8 cellular contexts compared by ENCODE assay signal in the genomic region with DNA sequence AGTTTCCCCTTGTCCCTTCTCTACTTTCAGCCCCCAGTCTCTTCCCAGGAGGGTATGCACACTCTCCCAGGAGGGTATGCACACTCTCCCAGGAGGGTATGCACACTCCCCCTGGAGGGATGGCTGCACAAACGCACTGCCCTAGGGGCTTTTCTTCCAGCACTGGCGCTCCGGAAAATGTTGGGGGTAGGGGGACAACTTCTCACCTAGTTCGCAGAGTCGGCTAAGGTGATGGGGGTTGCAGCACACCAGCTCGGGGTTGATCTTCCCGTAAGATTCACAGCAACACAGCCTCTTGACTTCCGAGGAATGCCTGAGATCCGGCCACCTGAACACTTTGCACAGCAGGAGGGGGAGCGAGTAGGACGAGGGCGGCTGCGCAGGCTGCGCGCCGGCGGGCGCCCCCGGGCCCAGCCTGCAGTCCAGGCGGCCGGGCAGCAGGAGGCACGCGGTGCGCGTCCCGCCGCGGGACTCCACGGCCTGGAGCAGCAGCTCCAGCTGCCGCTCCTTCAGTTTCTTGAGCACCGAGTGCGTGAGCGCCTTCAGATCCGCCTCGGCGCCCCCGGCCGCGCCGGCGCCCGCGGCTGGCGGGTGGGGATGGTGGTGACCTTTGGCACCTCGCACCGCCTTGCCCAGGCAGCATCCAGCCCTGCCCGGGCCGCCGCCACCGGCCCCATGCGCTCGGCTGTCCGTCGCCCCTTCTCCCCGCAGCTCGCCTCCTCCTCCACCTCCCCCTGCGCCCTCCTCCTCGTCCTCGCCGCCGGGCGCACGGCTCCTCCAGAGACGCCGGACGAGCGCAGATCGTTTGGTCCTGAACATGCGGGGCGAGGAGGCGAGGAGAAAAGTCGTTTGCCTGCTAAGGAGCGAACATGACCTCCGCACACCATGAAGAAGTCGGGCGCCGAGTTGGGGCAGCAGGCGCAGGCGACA. TPM values are rescaled to one million over a fixed set of nuclear protein-coding genes. Genes with fewer than 3 reads are reported as not detected.
DNase-seq lines count a peak whose midpoint lies in the region; ATAC-seq and TF ChIP-seq lines count a peak whose summit lies in the region.

No MANE protein-coding gene starts in this region.

- peak overlapping the region; percentile 90 for H3K4me2 ChIP-seq in GM23248 (ENCODE audit: unreplicated experiment)

- TF ChIP-seq CTCF in RWPE2 (IDR thresholded peaks at IDR 0.05; ENCODE audit: poor library complexity, severe bottlenecking): peak; percentile 26
- TF ChIP-seq CTCF in chondrocyte (IDR thresholded peaks at IDR 0.05): peak; percentile 61
- TF ChIP-seq CTCF in lung (IDR thresholded peaks at IDR 0.05; ENCODE audit: control extremely low read depth, extremely low read depth): no peak
- TF ChIP-seq CTCF in suprapubic skin (IDR thresholded peaks at IDR 0.05): peak in 1 of 2 donors; percentile 56

- no peaks in the 10 kb centered on the region for H3K9me3 Mint-ChIP-seq in chondrocyte (ENCODE audit: low read depth)

- ATAC-seq in RWPE2 (ENCODE audit: low read depth) (peak; percentile 31), lung (ENCODE audit: insufficient read depth, low FRiP score) (no peak), sciatic nerve (no peak), HG03139 (IDR thresholded peaks at IDR 0.05; ENCODE audit: unreplicated experiment) (no peak)

- H3K36me3 Mint-ChIP-seq in chondrocyte (ENCODE audit: low read depth): peaks cover 42% of the 10 kb centered on the region

- WGBS in GM23248 (ENCODE audit: low coverage in 1 of 2, low lambda C conversion rate in 2 of 2, missing lambda C conversion rate in 2 of 2), 2 experiments: 0 to 2% methylated on average over 53 to 55 of the region's 79 CpGs
- WGBS in lung, 2 donors: 0% methylated on average over 53 to 79 of the region's 79 CpGs
- 2% methylated on average over 29 of the region's 79 CpGs for WGBS in suprapubic skin

- no peak overlapping the region for H2AFZ ChIP-seq in GM23248

- TF ChIP-seq EP300 in suprapubic skin (IDR thresholded peaks at IDR 0.05): no peak

- H3F3A ChIP-seq in GM23248 (ENCODE audit: insufficient read depth): peaks cover 54% of the 10 kb centered on the region

- DNase-seq in CD1c-positive myeloid dendritic cell (ENCODE audit: extremely low spot score): peak; percentile 52
- peak; percentile 74 for DNase-seq in GM23248
- no peak for DNase-seq in RWPE2 (ENCODE audit: low spot score)
- DNase-seq in chondrocyte (ENCODE audit: low spot score): no peak
- peak; percentile 71 for DNase-seq in lung (ENCODE audit: low spot score)
- no peak for DNase-seq in suprapubic skin (ENCODE audit: low spot score in 2 of 2)
- no peak for DNase-seq in sciatic nerve (ENCODE audit: low spot score)

- H3K9me3 ChIP-seq in GM23248 (ENCODE audit: low read depth) (no peaks in the 10 kb centered on the region), RWPE2 (ENCODE audit: severe bottlenecking) (no peaks in the 10 kb centered on the region), lung (ENCODE audit: control insufficient read depth in 2 of 2, insufficient read depth in 1 of 2, low read length in 1 of 2) (no peaks in the 10 kb centered on the region), suprapubic skin (no peaks in the 10 kb centered on the region)

- peak overlapping the region; percentile 87 for H3K4me3 ChIP-seq in GM23248
- H3K4me3 ChIP-seq in RWPE2 (ENCODE audit: severe bottlenecking): peak overlapping the region; percentile 79
- peak overlapping the region; percentile 74 for H3K4me3 ChIP-seq in lung
- peak overlapping the region; percentile 92 for H3K4me3 ChIP-seq in suprapubic skin

- H3K27me3 Mint-ChIP-seq in chondrocyte (ENCODE audit: low read depth): no peaks in the 10 kb centered on the region

- peak overlapping the region; percentile 95 for H3K27ac Mint-ChIP-seq in chondrocyte (ENCODE audit: unreplicated experiment)

- H4K20me1 ChIP-seq in GM23248 (ENCODE audit: insufficient read depth): peaks cover 9% of the 10 kb centered on the region; the same call in 1 of the 2 replicates

- no peaks in the 10 kb centered on the region for H3K27me3 ChIP-seq in GM23248 (replicated peaks; ENCODE audit: insufficient read depth)
- no peaks in the 10 kb centered on the region for H3K27me3 ChIP-seq in RWPE2 (ENCODE audit: insufficient read depth, poor library complexity, severe bottlenecking)
- H3K27me3 ChIP-seq in lung (ENCODE audit: control insufficient read depth, insufficient read depth): no peaks in the 10 kb centered on the region
- H3K27me3 ChIP-seq in suprapubic skin: no peaks in the 10 kb centered on the region

- no peak for TF ChIP-seq POLR2A in suprapubic skin (IDR thresholded peaks at IDR 0.05)

- H3K36me3 ChIP-seq in GM23248 (ENCODE audit: low read depth) (peaks cover 14% of the 10 kb centered on the region), RWPE2 (ENCODE audit: low read depth) (peaks cover 28% of the 10 kb centered on the region), lung (ENCODE audit: control insufficient read depth in 2 of 2, insufficient read depth in 2 of 2, low read length in 2 of 2) (peaks cover 0 to 6% of the 10 kb centered on the region in 2 donors), suprapubic skin (no peaks in the 10 kb centered on the region)

- peak overlapping the region; percentile 88 for H3K4me3 Mint-ChIP-seq in chondrocyte (ENCODE audit: unreplicated experiment)

- H3K9me2 ChIP-seq in GM23248 (ENCODE audit: insufficient read depth): no peaks in the 10 kb centered on the region

- peaks cover 38% of the 10 kb centered on the region for H3K4me1 Mint-ChIP-seq in chondrocyte (ENCODE audit: low read depth)

- intact Hi-C loops in sciatic nerve (cut with DNase I): loop anchor here (10.0 kb wide), 1 partner anchor 165 kb away; no protein-coding TSS in a partner anchor

- H3K4me1 ChIP-seq in GM23248 (ENCODE audit: insufficient read depth) (peaks cover 39% of the 10 kb centered on the region), RWPE2 (ENCODE audit: insufficient read depth, poor library complexity, severe bottlenecking) (peaks cover 33% of the 10 kb centered on the region), lung (ENCODE audit: control insufficient read depth in 2 of 2, insufficient read depth in 2 of 2, low read length in 2 of 2) (peaks cover 7 to 13% of the 10 kb centered on the region in 2 donors), suprapubic skin (peaks cover 57% of the 10 kb centered on the region)

- peaks cover 80% of the 10 kb centered on the region for H3K79me2 ChIP-seq in GM23248 (ENCODE audit: insufficient read depth)

- in situ Hi-C loops in GM23248 (cut with MboI): loop anchor here (10.0 to 25.0 kb wide), 2 partner anchors 213 to 225 kb away; no protein-coding TSS in a partner anchor

- peak overlapping the region; percentile 99 for H3K9ac ChIP-seq in GM23248

- H3K27ac ChIP-seq in GM23248 (peak overlapping the region; percentile 96), RWPE2 (ENCODE audit: poor library complexity, severe bottlenecking) (peak overlapping the region; percentile 98), lung (ENCODE audit: low read depth in 1 of 2, low read length in 1 of 2) (peak overlapping the region; percentile 97 to 99), suprapubic skin (peak overlapping the region; percentile 95)

RNA-seq across cellular contexts. Expression of a gene that starts 0.9 kb away (rescaled TPM):
- 43.6 and 51.7 TPM in 2 replicates for total RNA-seq in GM23248 (2014; rRNA removed; shearing (Covaris generic))
- polyA plus RNA-seq in GM23248 (2016; fragmentation: Nextera tagmentation; extraction: Ambion mirVana) (6.8 and 8.4 TPM in 2 replicates), lung (10 to 100 TPM; 11.8 to 32.5 TPM)
- total RNA-seq in chondrocyte (61.2 to 99.9 TPM (median 70.1 TPM) in 3 replicates), lung (10 to 100 TPM; 39.1 to 58.8 TPM), suprapubic skin (10 to 100 TPM; 19.7 to 41.6 (median 27.8) TPM), sciatic nerve (44.0 TPM)

Comparison
In these comparisons a context has a peak if more than half of its experiments do, and no peak if none do; other contexts are left out.
1. DNase-seq: peak in CD1c-positive myeloid dendritic cell (single experiment), GM23248 (single experiment) and lung (single experiment); none in RWPE2 (single experiment), chondrocyte (single experiment), suprapubic skin (0 of 2) and sciatic nerve (single experiment).
2. Peak in every context shown above with its lines, with median percentiles within 50 percentile points of each other: H3K27ac ChIP-seq and H3K4me3 ChIP-seq.